In the genomic region with DNA sequence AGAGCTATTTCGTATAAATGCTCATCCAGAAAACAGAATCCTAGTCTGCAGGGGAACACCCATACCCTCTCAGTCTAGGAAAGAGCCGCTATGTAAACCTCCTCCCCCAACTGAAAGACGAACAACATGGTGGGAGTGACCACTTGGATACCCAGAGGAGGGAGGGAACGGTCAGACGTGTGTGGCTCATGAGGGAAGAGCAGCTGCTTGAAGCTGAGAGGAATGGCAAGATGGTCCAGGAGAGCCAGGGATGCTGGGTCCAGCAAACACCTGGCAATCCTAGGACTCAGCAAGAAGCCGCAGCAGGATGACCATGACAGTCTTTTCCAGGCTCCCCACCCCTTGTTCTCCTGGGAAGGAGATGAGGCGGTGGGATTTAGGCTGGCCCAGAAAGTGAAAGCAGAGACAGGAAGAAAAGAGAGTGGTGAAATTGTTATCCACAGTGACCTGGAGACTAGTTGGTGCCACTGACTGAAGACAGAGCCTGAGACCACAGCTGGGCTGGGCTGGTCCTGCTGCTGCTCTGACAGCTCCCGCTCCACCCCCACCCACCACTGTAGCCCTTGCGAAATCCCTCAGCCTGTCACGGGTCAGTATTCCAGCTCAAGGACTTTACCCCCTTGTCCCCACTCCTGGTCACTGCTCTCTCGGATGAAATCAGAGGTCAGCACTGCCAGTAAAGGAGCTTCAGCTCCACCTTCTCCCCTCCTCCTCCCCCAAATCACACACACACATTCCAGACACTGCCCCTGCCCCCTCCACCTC, we compare ENCODE assay signal across 7 cellular contexts. TPM values are rescaled to one million over a fixed set of nuclear protein-coding genes. Genes with fewer than 3 reads are reported as not detected.
A peak's percentile ranks its signal among the peaks of the same experiment; 100 is the strongest.
DNase-seq lines count a peak whose midpoint lies in the region; ATAC-seq and TF ChIP-seq lines count a peak whose summit lies in the region.

No MANE protein-coding gene starts in this region.

- H3K9ac ChIP-seq in IMR-90 (ENCODE audit: low read depth, low read length), result 0 out of 2 replicates have a peak overlapping the region, but pooled peaks have one; percentile 4

- peak overlapping the region; percentile 65 for H3K27ac ChIP-seq in IMR-90 (ENCODE audit: insufficient read depth, low read length)

- H4K91ac ChIP-seq in IMR-90 (ENCODE audit: insufficient read depth, low read depth, low read length), result 0 out of 2 replicates have a peak overlapping the region, but pooled peaks have one; percentile 2

- peaks cover 39% of the 10 kb centered on the region for H3K9me1 ChIP-seq in IMR-90 (ENCODE audit: insufficient read depth, low read length)

- H3K18ac ChIP-seq in IMR-90 (ENCODE audit: low read depth, low read length), result peak overlapping the region; percentile 1; the same call in 1 of the 2 replicates

- in situ Hi-C loops in IMR-90 (cut with MboI; ENCODE audit: low sequenced_read_pairs), result loop anchor here (10.0 kb wide), 1 partner anchor 64 kb away; the partner anchor contains the start of gene BNIPL
- in situ Hi-C loops in astrocyte of the cerebellum (cut with HindIII; ENCODE audit: low sequenced_read_pairs), result no loop called here
- in situ Hi-C loops in GM13976 (cut with MboI; ENCODE audit: low sequenced_read_pairs, unreplicated experiment), result no loop called here

- H2AFZ ChIP-seq in IMR-90 (replicated peaks; ENCODE audit: low read length, poor library complexity), result no peak overlapping the region

- peak overlapping the region; percentile 43 for H2AK9ac ChIP-seq in IMR-90 (replicated peaks; ENCODE audit: low read depth, low read length, poor library complexity)

- TF ChIP-seq POLR2A in IMR-90 (IDR thresholded peaks at IDR 0.05; ENCODE audit: low read depth, low read length), result no peak

- H3K4me1 Mint-ChIP-seq in stimulated activated naive B cell treated with anti-CD40 and anti-IgM and Interleukin-4, amounts not matched to agents 10 μg/mL and 1 μg/mL and 100 μg/mL, for 72 hours, result peaks cover 29 to 57% of the 10 kb centered on the region in 2 donors

- BruUV-seq in IMR-90 (replicated peaks; lab: Mats Ljungman, UMichigan), result no TSS peak

- no peak for TF ChIP-seq CTCF in IMR-90 (conservative IDR thresholded peaks at IDR 0.05; ENCODE audit: low read depth, low read length)
- TF ChIP-seq CTCF in astrocyte of the cerebellum (IDR thresholded peaks at IDR 0.05; ENCODE audit: low read depth, low read length, missing control alignments), result no peak
- no peak for TF ChIP-seq CTCF in GM13976 (IDR thresholded peaks at IDR 0.05; ENCODE audit: borderline replicate concordance, control extremely low read depth, extremely low read depth, insufficient read depth, missing control alignments)

- H3K79me1 ChIP-seq in IMR-90 (ENCODE audit: low read depth in 1 of 2, low read length in 2 of 2), result peaks cover 29 to 77% of the 10 kb centered on the region in 2 experiments

- CTCF ChIA-PET in IMR-90 (lab: Yijun Ruan, JAX), result interaction anchor here (0.5 kb wide), 1 partner anchor 57 kb away, joined by 7 read pairs; no protein-coding TSS in a partner anchor

- H2BK120ac ChIP-seq in IMR-90 (ENCODE audit: low read depth, low read length), result no peak overlapping the region

- 0 out of 4 replicates have a peak overlapping the region, but pooled peaks of 1 of the 2 experiments have one; percentile 4 for H4K8ac ChIP-seq in IMR-90 (ENCODE audit: low read depth in 2 of 2, low read length in 2 of 2)

- peak overlapping the region; percentile 34 for H3K23ac ChIP-seq in IMR-90 (ENCODE audit: low read depth, low read length)

- POLR2A ChIA-PET in IMR-90 (lab: Charles Lee; ENCODE audit: unreplicated experiment), result interaction anchor here (0.7 kb wide), 1 partner anchor 566 kb away, joined by 3 read pairs; no protein-coding TSS in a partner anchor

- H3K14ac ChIP-seq in IMR-90 (replicated peaks; ENCODE audit: low read depth, low read length), result peak overlapping the region; percentile 27; the same call in 1 of the 2 replicates

- no peak overlapping the region for H4K5ac ChIP-seq in IMR-90 (ENCODE audit: low read depth, low read length)

- no peak overlapping the region for H2BK15ac ChIP-seq in IMR-90 (ENCODE audit: low read depth, low read length)

- H3K9me3 Mint-ChIP-seq in stimulated activated naive B cell treated with anti-CD40 and anti-IgM and Interleukin-4, amounts not matched to agents 10 μg/mL and 1 μg/mL and 100 μg/mL, for 72 hours, result no peaks in the 10 kb centered on the region

- intact Hi-C loops in IMR-90 (cut with micrococcal nuclease), result no loop called here

- TF ChIP-seq RAD21 in IMR-90 (IDR thresholded peaks at IDR 0.05; ENCODE audit: low read length), result no peak

- H3K9me3 ChIP-seq in IMR-90 (ENCODE audit: control insufficient read depth, insufficient read depth, low read length), result no peaks in the 10 kb centered on the region

- H2BK20ac ChIP-seq in IMR-90 (ENCODE audit: low read depth, low read length), result no peak overlapping the region

- no CpG with 5 or more reads among the region's 11 CpGs for WGBS in IMR-90 (ENCODE audit: extremely low coverage in 2 of 2, insufficient read length in 1 of 2), 2 experiments

- H3K36me3 ChIP-seq in IMR-90 (ENCODE audit: control insufficient read depth, insufficient read depth, low read length), result peaks cover 30% of the 10 kb centered on the region

- H3K27me3 Mint-ChIP-seq in stimulated activated naive B cell treated with anti-CD40 and anti-IgM and Interleukin-4, amounts not matched to agents 10 μg/mL and 1 μg/mL and 100 μg/mL, for 72 hours, result no peaks in the 10 kb centered on the region

- peak overlapping the region; percentile 18; the same call in 1 of the 2 replicates for H3K4ac ChIP-seq in IMR-90 (ENCODE audit: low read depth, low read length)

- no peak overlapping the region for H3K56ac ChIP-seq in IMR-90 (ENCODE audit: extremely low read depth, insufficient read depth, low read length)

- H3K4me3 ChIP-seq in IMR-90 (ENCODE audit: insufficient read depth, low read depth, low read length) (no peak overlapping the region), astrocyte of the cerebellum (ENCODE audit: low read depth, low read length) (peak overlapping the region; percentile 80)

- peak overlapping the region; percentile 27; the same call in 1 of the 2 replicates for H2AK5ac ChIP-seq in IMR-90 (ENCODE audit: low read depth, low read length)

- ATAC-seq in IMR-90 (ENCODE audit: low read depth) (peak; percentile 13), GM21360 (IDR thresholded peaks at IDR 0.05; ENCODE audit: unreplicated experiment) (no peak), GM21737 (IDR thresholded peaks at IDR 0.05; ENCODE audit: unreplicated experiment) (no peak)
- no peak for ATAC-seq in stimulated activated naive B cell treated with anti-CD40 and anti-IgM and Interleukin-4, amounts not matched to agents 10 μg/mL and 1 μg/mL and 100 μg/mL, for 72 hours (replicated peaks)

- H2BK5ac ChIP-seq in IMR-90 (ENCODE audit: low read depth, low read length, poor library complexity, severe bottlenecking), result peak overlapping the region; percentile 74

- peak overlapping the region; percentile 96 for H3K4me2 ChIP-seq in IMR-90 (ENCODE audit: low read depth, low read length)

- H3K4me1 ChIP-seq in IMR-90 (ENCODE audit: control insufficient read depth, insufficient read depth, low read length), result peaks cover 31% of the 10 kb centered on the region

- no peak overlapping the region for H3K4me3 Mint-ChIP-seq in stimulated activated naive B cell treated with anti-CD40 and anti-IgM and Interleukin-4, amounts not matched to agents 10 μg/mL and 1 μg/mL and 100 μg/mL, for 72 hours

- peaks cover 71% of the 10 kb centered on the region for H4K20me1 ChIP-seq in IMR-90 (ENCODE audit: insufficient read depth, low read length)

- no peaks in the 10 kb centered on the region for H3K27me3 ChIP-seq in IMR-90 (ENCODE audit: control insufficient read depth, insufficient read depth, low read length)

- dilution Hi-C loops in IMR-90 (cut with HindIII; ENCODE audit: low sequenced_read_pairs, unreplicated experiment), result no loop called here

- DNase-seq in IMR-90 (peak; percentile 62), astrocyte of the cerebellum (ENCODE audit: low read depth) (no peak), iris pigment epithelial cell (ENCODE audit: low read depth) (peak; percentile 66), GM13976 (ENCODE audit: low spot score) (no peak)
- no peak for DNase-seq in stimulated activated naive B cell treated with anti-CD40 and anti-IgM and Interleukin-4, amounts not matched to agents 10 μg/mL and 1 μg/mL and 100 μg/mL, for 72 hours

- peaks cover 23 to 43% of the 10 kb centered on the region in 2 donors for H3K36me3 Mint-ChIP-seq in stimulated activated naive B cell treated with anti-CD40 and anti-IgM and Interleukin-4, amounts not matched to agents 10 μg/mL and 1 μg/mL and 100 μg/mL, for 72 hours

- peak overlapping the region; percentile 56 for H3K27ac Mint-ChIP-seq in stimulated activated naive B cell treated with anti-CD40 and anti-IgM and Interleukin-4, amounts not matched to agents 10 μg/mL and 1 μg/mL and 100 μg/mL, for 72 hours

TF ChIP-seq in IMR-90, 13 proteins besides CTCF, POLR2A, EP300 and RAD21 (continues in another document):
- peak; percentile 67; the same call in 1 of the 2 replicates for TF ChIP-seq MXI1 (IDR thresholded peaks at IDR 0.05; ENCODE audit: borderline replicate concordance, low read depth, low read length)
- TF ChIP-seq FOS (IDR thresholded peaks at IDR 0.05; ENCODE audit: low read depth, low read length), result no peak

RNA-seq across cellular contexts. Expression of gene CERS2, which starts 3.6 kb away (rescaled TPM):
- 99.2 and 118 TPM in 2 replicates for total RNA-seq in IMR-90 (2012; rRNA removed)
- 126 and 127 TPM in 2 replicates for polyA plus RNA-seq in IMR-90 (2012; rRNA removed)
- 70.7 and 75.7 TPM in 2 replicates for polyA plus RNA-seq in IMR-90 (2012; cell fraction: cytosol; rRNA removed)
- 51.7 and 154 TPM in 2 replicates for polyA plus RNA-seq in IMR-90 (2012; cell fraction: nucleus; rRNA removed; ENCODE audit: low replicate concordance)

RNA-seq across cellular contexts. Expression of gene ANXA9, which starts 11.1 kb away (rescaled TPM):
- total RNA-seq in IMR-90 (2012; rRNA removed), result under 0.01 and 0.36 TPM in 2 replicates
- 0.16 and 0.21 TPM in 2 replicates for polyA plus RNA-seq in IMR-90 (2012; rRNA removed)
- polyA plus RNA-seq in IMR-90 (2012; cell fraction: cytosol; rRNA removed), result 0.23 and 0.24 TPM in 2 replicates
- polyA plus RNA-seq in IMR-90 (2012; cell fraction: nucleus; rRNA removed; ENCODE audit: low replicate concordance), result 0.25 and 0.26 TPM in 2 replicates

RNA-seq across cellular contexts. Expression of gene MINDY1, which starts 35.7 kb away (rescaled TPM):
- 5.8 and 6.6 TPM in 2 replicates for total RNA-seq in IMR-90 (2012; rRNA removed)
- 6.6 and 7.3 TPM in 2 replicates for polyA plus RNA-seq in IMR-90 (2012; rRNA removed)
- polyA plus RNA-seq in IMR-90 (2012; cell fraction: cytosol; rRNA removed), result 5.4 and 6.1 TPM in 2 replicates
- polyA plus RNA-seq in IMR-90 (2012; cell fraction: nucleus; rRNA removed; ENCODE audit: low replicate concordance), result 18.8 TPM in 2 replicates

RNA-seq across cellular contexts. Expression of gene PRUNE1, which starts 37.2 kb away (rescaled TPM):
- total RNA-seq in IMR-90 (2012; rRNA removed), result 7.9 and 8.6 TPM in 2 replicates
- polyA plus RNA-seq in IMR-90 (2012; rRNA removed), result 9.4 and 9.6 TPM in 2 replicates
- 4.6 and 6.5 TPM in 2 replicates for polyA plus RNA-seq in IMR-90 (2012; cell fraction: cytosol; rRNA removed)
- 3.4 and 9.4 TPM in 2 replicates for polyA plus RNA-seq in IMR-90 (2012; cell fraction: nucleus; rRNA removed; ENCODE audit: low replicate concordance)

RNA-seq across cellular contexts. Expression of gene SETDB1, which starts 44.8 kb away (rescaled TPM):
- total RNA-seq in IMR-90 (2012; rRNA removed), result 22.9 and 24.7 TPM in 2 replicates
- 16.6 and 18.7 TPM in 2 replicates for polyA plus RNA-seq in IMR-90 (2012; rRNA removed)
- 5.0 and 6.3 TPM in 2 replicates for polyA plus RNA-seq in IMR-90 (2012; cell fraction: cytosol; rRNA removed)
- 24.4 and 71.3 TPM in 2 replicates for polyA plus RNA-seq in IMR-90 (2012; cell fraction: nucleus; rRNA removed; ENCODE audit: low replicate concordance)

Comparison
In these comparisons a context has a peak if more than half of its experiments do, and no peak if none do; other contexts are left out.
1. DNase-seq: peak in IMR-90 (single experiment) and iris pigment epithelial cell (single experiment); none in astrocyte of the cerebellum (single experiment), stimulated activated naive B cell treated with anti-CD40 and anti-IgM and Interleukin-4, amounts not matched to agents 10 μg/mL and 1 μg/mL and 100 μg/mL, for 72 hours (single experiment) and GM13976 (single experiment).